In genomic region chr6:81856872-81857271, GRCh38 we compare ENCODE assay signal across 2 cellular contexts.
A peak's percentile ranks its signal among the peaks of the same experiment; 100 is the strongest.
TF ChIP-seq lines count a peak whose summit lies in the region.

No MANE protein-coding gene starts in this region.

TF ChIP-seq in liver, 16 proteins besides CTCF, POLR2A, EP300 and RAD21 (continued from another document):
- peak; percentile 35 for TF ChIP-seq REST (IDR thresholded peaks at IDR 0.05)
- peak; percentile 55 for TF ChIP-seq SP1 (IDR thresholded peaks at IDR 0.05)
- peak in 1 of 2 donors; percentile 18 for TF ChIP-seq RXRA (IDR thresholded peaks at IDR 0.05)
- peak; percentile 15 for TF ChIP-seq FOXA2 (IDR thresholded peaks at IDR 0.05)
- no peak for TF ChIP-seq GABPA (IDR thresholded peaks at IDR 0.05 in 1 of 2, conservative IDR thresholded peaks at IDR 0.05 in 1 of 2)
- no peak for TF ChIP-seq YY1 (IDR thresholded peaks at IDR 0.05)
- TF ChIP-seq JUND (IDR thresholded peaks at IDR 0.05): no peak
- no peak for TF ChIP-seq FOXA1 (IDR thresholded peaks at IDR 0.05)
- no peak for TF ChIP-seq TAF1 (conservative IDR thresholded peaks at IDR 0.05)
- no peak for TF ChIP-seq ATF3 (IDR thresholded peaks at IDR 0.05)
- peak; percentile 64 for TF ChIP-seq HNF4G (IDR thresholded peaks at IDR 0.05)
- no peak for TF ChIP-seq MAX (IDR thresholded peaks at IDR 0.05)
- TF ChIP-seq HNF4A (conservative IDR thresholded peaks at IDR 0.05): peak; percentile 79 to 88
- no peak for TF ChIP-seq EGR1 (IDR thresholded peaks at IDR 0.05; ENCODE audit: low read depth in 2 of 2)

TF ChIP-seq in HepG2, 621 proteins besides CTCF, POLR2A, EP300 and RAD21 (continued from another document):
- TF ChIP-seq THAP9 (CRISPR knock-in tag; IDR thresholded peaks at IDR 0.05; ENCODE audit: borderline replicate concordance) (no peak), ZMAT5 (CRISPR knock-in tag; IDR thresholded peaks at IDR 0.05; ENCODE audit: borderline replicate concordance, low read depth) (no peak), THAP11 (CRISPR knock-in tag; IDR thresholded peaks at IDR 0.05) (no peak), ZFYVE20 (CRISPR knock-in tag; IDR thresholded peaks at IDR 0.05; ENCODE audit: borderline replicate concordance, low read depth) (no peak), ZNF773 (CRISPR knock-in tag; IDR thresholded peaks at IDR 0.05; ENCODE audit: borderline replicate concordance) (no peak), POGK (CRISPR knock-in tag; conservative IDR thresholded peaks at IDR 0.05) (no peak), MIER3 (CRISPR knock-in tag; IDR thresholded peaks at IDR 0.05; ENCODE audit: borderline replicate concordance) (no peak), ZNF10 (CRISPR knock-in tag; IDR thresholded peaks at IDR 0.05; ENCODE audit: borderline replicate concordance, low read depth) (no peak), ZNF335 (CRISPR knock-in tag; IDR thresholded peaks at IDR 0.05) (no peak), ZNF883 (CRISPR knock-in tag; IDR thresholded peaks at IDR 0.05; ENCODE audit: not compliant biosample characterization) (no peak), ZNF296 (CRISPR knock-in tag; conservative IDR thresholded peaks at IDR 0.05) (no peak)
